8 cellular contexts compared by ENCODE assay signal in the genomic region with DNA sequence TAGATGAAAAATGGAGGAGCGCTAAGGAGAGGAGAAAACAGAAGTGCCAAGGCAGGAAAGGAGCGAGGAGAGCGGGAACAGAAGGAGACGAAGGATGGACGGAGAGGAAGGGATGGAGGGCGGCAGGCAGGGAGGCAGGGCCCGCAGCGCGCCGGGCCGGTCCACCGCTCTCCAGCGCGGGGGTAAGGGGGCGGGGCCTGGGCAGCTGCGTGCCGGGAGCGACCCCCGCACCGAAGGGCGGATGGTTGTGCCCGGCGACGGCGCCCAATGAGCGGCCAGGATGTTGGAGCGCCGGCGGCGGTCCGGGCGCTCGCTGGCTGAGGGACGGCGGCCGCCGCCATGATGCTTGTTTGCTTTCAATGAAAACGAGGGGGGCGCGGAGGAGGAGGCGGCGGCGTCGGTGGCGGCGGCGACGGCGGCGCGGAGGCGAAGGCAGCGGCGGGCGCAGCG. TPM values are rescaled to one million over a fixed set of nuclear protein-coding genes. Genes with fewer than 3 reads are reported as not detected.
DNase-seq lines count a peak whose midpoint lies in the region; ATAC-seq and TF ChIP-seq lines count a peak whose summit lies in the region.

A gene (plus strand): TSS at position 320 of the 450 bp plus-strand sequence. CDS start 34,898 bp downstream, outside the sequence.

- H3K79me2 ChIP-seq in MM.1S (ENCODE audit: low read length) (peaks cover 47% of the 10 kb centered on the region), neural cell (replicated peaks; ENCODE audit: insufficient read depth, low read length) (peaks cover 43% of the 10 kb centered on the region)

- no peak for TF ChIP-seq RAD21 in neural cell (conservative IDR thresholded peaks at IDR 0.05)

- DNase-seq in G401 (ENCODE audit: low spot score) (peak; percentile 91), HCEC 1CT (peak; percentile 91), MM.1S (peak; percentile 90), SIG-M5 (lab: John Stamatoyannopoulos, UW) (peak; percentile 31), activated gamma-delta T cell (lab: John Stamatoyannopoulos, UW) (peak; percentile 95), fibroblast of villous mesenchyme (ENCODE audit: low read depth) (peak; percentile 96)
- DNase-seq in stimulated activated naive CD8-positive, alpha-beta T cell treated with anti-CD3 and anti-CD28 coated beads, Interleukin-15, amount 100 ng/mL, for 72 hours = peak; percentile 96

- H3K27me3 Mint-ChIP-seq in stimulated activated naive CD8-positive, alpha-beta T cell treated with anti-CD3 and anti-CD28 coated beads, Interleukin-15, amount 100 ng/mL, for 72 hours = no peaks in the 10 kb centered on the region

- ATAC-seq in stimulated activated naive CD8-positive, alpha-beta T cell treated with anti-CD3 and anti-CD28 coated beads, Interleukin-15, amount 100 ng/mL, for 72 hours = peak; percentile 95

- in situ Hi-C loops in G401 (cut with HindIII; ENCODE audit: low sequenced_read_pairs) = no loop called here

- TF ChIP-seq CTCF in MM.1S (IDR thresholded peaks at IDR 0.05; ENCODE audit: low read length) (no peak), fibroblast of villous mesenchyme (IDR thresholded peaks at IDR 0.05; ENCODE audit: insufficient read depth, low read depth, low read length) (no peak), neural cell (IDR thresholded peaks at IDR 0.05; ENCODE audit: poor library complexity, severe bottlenecking) (no peak)

- H3K9me3 ChIP-seq in MM.1S (replicated peaks; ENCODE audit: insufficient read depth, low read length) (no peaks in the 10 kb centered on the region), neural cell (ENCODE audit: low read length) (no peaks in the 10 kb centered on the region)

- peaks cover 34% of the 10 kb centered on the region for H3K4me1 Mint-ChIP-seq in stimulated activated naive CD8-positive, alpha-beta T cell treated with anti-CD3 and anti-CD28 coated beads, Interleukin-15, amount 100 ng/mL, for 72 hours

- H2AFZ ChIP-seq in MM.1S (ENCODE audit: low read length) (peak within 1 kb of the TSS; percentile 88), neural cell (ENCODE audit: low read depth, low read length) (peak within 1 kb of the TSS; percentile 85)

- peak; percentile 75 for TF ChIP-seq EP300 in neural cell (conservative IDR thresholded peaks at IDR 0.05; ENCODE audit: poor library complexity, severe bottlenecking)

- H3K27ac Mint-ChIP-seq in stimulated activated naive CD8-positive, alpha-beta T cell treated with anti-CD3 and anti-CD28 coated beads, Interleukin-15, amount 100 ng/mL, for 72 hours = peak within 1 kb of the TSS; percentile 94

- peak within 1 kb of the TSS; percentile 86 for H3K4me2 ChIP-seq in MM.1S (ENCODE audit: low read depth, low read length)
- H3K4me2 ChIP-seq in neural cell (ENCODE audit: low read length) = peak within 1 kb of the TSS; percentile 98

- H4K20me1 ChIP-seq in MM.1S (ENCODE audit: insufficient read depth, low read length) (peaks cover 4% of the 10 kb centered on the region; the same call in 1 of the 2 replicates), neural cell (ENCODE audit: insufficient read depth) (peaks cover 8% of the 10 kb centered on the region)

- H3K9ac ChIP-seq in MM.1S (ENCODE audit: low read length) = peak within 1 kb of the TSS; percentile 90
- peak within 1 kb of the TSS; percentile 97 for H3K9ac ChIP-seq in neural cell (ENCODE audit: low read length)

- peak within 1 kb of the TSS; percentile 71; the same call in 1 of the 2 replicates for H3K27ac ChIP-seq in MM.1S (ENCODE audit: low read length)
- peak within 1 kb of the TSS; percentile 94 for H3K27ac ChIP-seq in neural cell (ENCODE audit: low read length)

- H3K9me2 ChIP-seq in MM.1S (replicated peaks; ENCODE audit: insufficient read depth, low read length) = no peaks in the 10 kb centered on the region
- no peaks in the 10 kb centered on the region for H3K9me2 ChIP-seq in neural cell (ENCODE audit: insufficient read depth, low read length)

- peaks cover 4% of the 10 kb centered on the region; the same call in 1 of the 2 replicates for H3K4me1 ChIP-seq in MM.1S (ENCODE audit: low read length)

- H3F3A ChIP-seq in MM.1S (ENCODE audit: insufficient read depth, low read length) = no peaks in the 10 kb centered on the region
- no peaks in the 10 kb centered on the region for H3F3A ChIP-seq in neural cell (ENCODE audit: insufficient read depth, low read length, poor library complexity, severe bottlenecking)

- no peaks in the 10 kb centered on the region for H3K27me3 ChIP-seq in MM.1S (replicated peaks; ENCODE audit: insufficient read depth, low read length)
- H3K27me3 ChIP-seq in neural cell (ENCODE audit: insufficient read depth, low read depth, low read length) = no peaks in the 10 kb centered on the region

- no peaks in the 10 kb centered on the region for H3K36me3 ChIP-seq in MM.1S (replicated peaks; ENCODE audit: insufficient read depth, low read length)
- no peaks in the 10 kb centered on the region for H3K36me3 ChIP-seq in neural cell (ENCODE audit: insufficient read depth, low read length)

- peak within 1 kb of the TSS; percentile 90 for H3K4me3 ChIP-seq in MM.1S (ENCODE audit: low read length)
- H3K4me3 ChIP-seq in fibroblast of villous mesenchyme (ENCODE audit: low read depth, low read length) = peak within 1 kb of the TSS; percentile 79
- peak within 1 kb of the TSS; percentile 81 for H3K4me3 ChIP-seq in neural cell (ENCODE audit: low read length)

- no peaks in the 10 kb centered on the region for H3K9me3 Mint-ChIP-seq in stimulated activated naive CD8-positive, alpha-beta T cell treated with anti-CD3 and anti-CD28 coated beads, Interleukin-15, amount 100 ng/mL, for 72 hours

- peak within 1 kb of the TSS; percentile 85 to 93 for H3K4me3 Mint-ChIP-seq in stimulated activated naive CD8-positive, alpha-beta T cell treated with anti-CD3 and anti-CD28 coated beads, Interleukin-15, amount 100 ng/mL, for 72 hours

TF ChIP-seq in neural cell, 6 proteins besides CTCF, POLR2A, EP300 and RAD21:
- peak; percentile 85 for TF ChIP-seq POLR2AphosphoS5 (IDR thresholded peaks at IDR 0.05)
- peak; percentile 11 for TF ChIP-seq SMC3 (conservative IDR thresholded peaks at IDR 0.05; ENCODE audit: poor library complexity)
- peak; percentile 52 for TF ChIP-seq TAF1 (IDR thresholded peaks at IDR 0.05; ENCODE audit: low read depth)
- peak; percentile 65 for TF ChIP-seq MXI1 (conservative IDR thresholded peaks at IDR 0.05; ENCODE audit: poor library complexity, severe bottlenecking)
- TF ChIP-seq, protein P1, sequence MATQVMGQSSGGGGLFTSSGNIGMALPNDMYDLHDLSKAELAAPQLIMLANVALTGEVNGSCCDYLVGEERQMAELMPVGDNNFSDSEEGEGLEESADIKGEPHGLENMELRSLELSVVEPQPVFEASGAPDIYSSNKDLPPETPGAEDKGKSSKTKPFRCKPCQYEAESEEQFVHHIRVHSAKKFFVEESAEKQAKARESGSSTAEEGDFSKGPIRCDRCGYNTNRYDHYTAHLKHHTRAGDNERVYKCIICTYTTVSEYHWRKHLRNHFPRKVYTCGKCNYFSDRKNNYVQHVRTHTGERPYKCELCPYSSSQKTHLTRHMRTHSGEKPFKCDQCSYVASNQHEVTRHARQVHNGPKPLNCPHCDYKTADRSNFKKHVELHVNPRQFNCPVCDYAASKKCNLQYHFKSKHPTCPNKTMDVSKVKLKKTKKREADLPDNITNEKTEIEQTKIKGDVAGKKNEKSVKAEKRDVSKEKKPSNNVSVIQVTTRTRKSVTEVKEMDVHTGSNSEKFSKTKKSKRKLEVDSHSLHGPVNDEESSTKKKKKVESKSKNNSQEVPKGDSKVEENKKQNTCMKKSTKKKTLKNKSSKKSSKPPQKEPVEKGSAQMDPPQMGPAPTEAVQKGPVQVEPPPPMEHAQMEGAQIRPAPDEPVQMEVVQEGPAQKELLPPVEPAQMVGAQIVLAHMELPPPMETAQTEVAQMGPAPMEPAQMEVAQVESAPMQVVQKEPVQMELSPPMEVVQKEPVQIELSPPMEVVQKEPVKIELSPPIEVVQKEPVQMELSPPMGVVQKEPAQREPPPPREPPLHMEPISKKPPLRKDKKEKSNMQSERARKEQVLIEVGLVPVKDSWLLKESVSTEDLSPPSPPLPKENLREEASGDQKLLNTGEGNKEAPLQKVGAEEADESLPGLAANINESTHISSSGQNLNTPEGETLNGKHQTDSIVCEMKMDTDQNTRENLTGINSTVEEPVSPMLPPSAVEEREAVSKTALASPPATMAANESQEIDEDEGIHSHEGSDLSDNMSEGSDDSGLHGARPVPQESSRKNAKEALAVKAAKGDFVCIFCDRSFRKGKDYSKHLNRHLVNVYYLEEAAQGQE (IDR thresholded peaks at IDR 0.05; ENCODE audit: borderline replicate concordance) = no peak
- TF ChIP-seq EZH2 (IDR thresholded peaks at IDR 0.05; ENCODE audit: borderline replicate concordance, insufficient read depth, low read length, poor library complexity, severe bottlenecking) = no peak

RNA-seq across cellular contexts. Expression of the gene that starts here (rescaled TPM):
- 15.5 and 18.0 TPM in 2 replicates for total RNA-seq in G401 (2014; rRNA removed; shearing (Covaris generic))
- total RNA-seq in fibroblast of villous mesenchyme = 8.7 and 16.4 TPM in 2 replicates
- 39.9 and 43.0 TPM in 2 replicates for polyA plus RNA-seq in neural cell
- 58.9 and 77.1 TPM in 2 replicates for polyA minus RNA-seq in neural cell

Comparison
In these comparisons a context has a peak if more than half of its experiments do, and no peak if none do; other contexts are left out.
1. Peak in every context shown above with its lines: DNase-seq, ATAC-seq, H3K4me3 ChIP-seq and H3K27ac ChIP-seq.
2. DNase-seq: peak in every context shown above with its lines; median percentile 96 in fibroblast of villous mesenchyme; 96 in stimulated activated naive CD8-positive, alpha-beta T cell treated with anti-CD3 and anti-CD28 coated beads, Interleukin-15, amount 100 ng/mL, for 72 hours; 95 in activated gamma-delta T cell; 91 in G401; 91 in HCEC 1CT; 90 in MM.1S; 31 in SIG-M5.